ENCODE assay signal across 7 cellular contexts in genomic region chr16:89315791-89316581, GRCh38.
A peak's percentile ranks its signal among the peaks of the same experiment; 100 is the strongest.
DNase-seq lines count a peak whose midpoint lies in the region; FAIRE-seq and TF ChIP-seq lines count a peak whose summit lies in the region.

No MANE protein-coding gene starts in this region.

- DNase-seq in H54 (ENCODE audit: insufficient read length, low spot score) (peak; percentile 95), T follicular helper cell (ENCODE audit: low read depth) (peak; percentile 77), kidney epithelial cell (ENCODE audit: low read depth) (peak; percentile 69), DMS114 treated with DMSO at 0.1 percent for 48 hours (lab: John Stamatoyannopoulos, UW; ENCODE audit: unreplicated experiment) (no peak), NCI-H1436 treated with DMSO at 0.1 percent for 48 hours (lab: John Stamatoyannopoulos, UW) (no peak)
- DNase-seq in activated naive CD8-positive, alpha-beta T cell treated with anti-CD3 and anti-CD28 coated beads, Interleukin-2, amount 50 U/mL, for 16 hours (ENCODE audit: low read depth, low spot score), result peak; percentile 24
- DNase-seq in stimulated activated CD8-positive, alpha-beta memory T cell treated with anti-CD3 and anti-CD28 coated beads, Interleukin-4, amount 100 ng/mL, for 48 hours, result peak; percentile 78

- H3K27me3 ChIP-seq in kidney epithelial cell (ENCODE audit: control insufficient read depth, insufficient read depth, low read length), result no peaks in the 10 kb centered on the region

- no peak for TF ChIP-seq POLR2A in H54 (IDR thresholded peaks at IDR 0.05; ENCODE audit: low read depth, low read length)

- H3K36me3 ChIP-seq in kidney epithelial cell (ENCODE audit: control insufficient read depth, insufficient read depth, low read length), result no peaks in the 10 kb centered on the region

- H3K4me3 ChIP-seq in kidney epithelial cell (ENCODE audit: low read depth, low read length), result no peak overlapping the region

- no peak for FAIRE-seq in H54 (lab: Jason Lieb, UNC)

- no peak for TF ChIP-seq CTCF in kidney epithelial cell (IDR thresholded peaks at IDR 0.05; ENCODE audit: insufficient read depth, low read length, poor library complexity, severe bottlenecking)

Comparison
In these comparisons a context has a peak if more than half of its experiments do, and no peak if none do; other contexts are left out.
1. DNase-seq: peak in H54 (single experiment), T follicular helper cell (single experiment), activated naive CD8-positive, alpha-beta T cell treated with anti-CD3 and anti-CD28 coated beads, Interleukin-2, amount 50 U/mL, for 16 hours (single experiment), kidney epithelial cell (single experiment) and stimulated activated CD8-positive, alpha-beta memory T cell treated with anti-CD3 and anti-CD28 coated beads, Interleukin-4, amount 100 ng/mL, for 48 hours (single experiment); none in DMS114 treated with DMSO at 0.1 percent for 48 hours (single experiment) and NCI-H1436 treated with DMSO at 0.1 percent for 48 hours (single experiment).